8 cellular contexts compared by ENCODE assay signal in genomic region chr6:15691250-15691869, GRCh38.
DNase-seq lines count a peak whose midpoint lies in the region; ATAC-seq and TF ChIP-seq lines count a peak whose summit lies in the region.

No MANE protein-coding gene starts in this region.

- H3K4me3 ChIP-seq in AG09309 (ENCODE audit: control insufficient read depth, low read depth, low read length): peak overlapping the region; percentile 37

- no peaks in the 10 kb centered on the region for H3K9me3 Mint-ChIP-seq in central memory CD8-positive, alpha-beta T cell

- peak; percentile 68 for DNase-seq in AG09309 (ENCODE audit: low read depth)
- DNase-seq in NCI-H345 (lab: John Stamatoyannopoulos, UW): peak; percentile 66
- DNase-seq in activated CD4-positive, CD25-positive, alpha-beta regulatory T cell (lab: John Stamatoyannopoulos, UW): peak; percentile 44 to 57 (median 50)
- peak; percentile 51 to 72 for DNase-seq in central memory CD8-positive, alpha-beta T cell (ENCODE audit: low spot score in 2 of 2)
- peak; percentile 90 for DNase-seq in kidney tubule cell (ENCODE audit: low spot score)
- DNase-seq in stimulated activated CD4-positive, alpha-beta T cell treated with anti-CD3 and anti-CD28 coated beads, Interleukin-1b, Interleukin-23, amount 100 ng/mL, for 48 hours: peak; percentile 83

- H3K27me3 Mint-ChIP-seq in central memory CD8-positive, alpha-beta T cell: no peaks in the 10 kb centered on the region

- peak; percentile 93 for ATAC-seq in GM18907 (IDR thresholded peaks at IDR 0.05; ENCODE audit: unreplicated experiment)
- ATAC-seq in HG03196 (IDR thresholded peaks at IDR 0.05; ENCODE audit: unreplicated experiment): peak; percentile 95
- peak; percentile 95 for ATAC-seq in central memory CD8-positive, alpha-beta T cell (replicated peaks; ENCODE audit: extremely low read depth, poor library complexity, severe bottlenecking)

- TF ChIP-seq CTCF in AG09309 (IDR thresholded peaks at IDR 0.05; ENCODE audit: control insufficient read depth, insufficient read depth, low read depth, low read length, missing control alignments): peak; percentile 100

- peaks cover 7% of the 10 kb centered on the region for H3K4me1 Mint-ChIP-seq in central memory CD8-positive, alpha-beta T cell

- peaks cover 2% of the 10 kb centered on the region for H3K36me3 Mint-ChIP-seq in central memory CD8-positive, alpha-beta T cell (ENCODE audit: insufficient read depth)

- no peak overlapping the region for H3K4me3 Mint-ChIP-seq in central memory CD8-positive, alpha-beta T cell

- H3K27ac Mint-ChIP-seq in central memory CD8-positive, alpha-beta T cell (ENCODE audit: low read depth): peak overlapping the region; percentile 30

Comparison
In these comparisons a context has a peak if more than half of its experiments do, and no peak if none do; other contexts are left out.
1. Peak in every context shown above with its lines: DNase-seq, ATAC-seq and H3K4me3 ChIP-seq.